In the genomic region with DNA sequence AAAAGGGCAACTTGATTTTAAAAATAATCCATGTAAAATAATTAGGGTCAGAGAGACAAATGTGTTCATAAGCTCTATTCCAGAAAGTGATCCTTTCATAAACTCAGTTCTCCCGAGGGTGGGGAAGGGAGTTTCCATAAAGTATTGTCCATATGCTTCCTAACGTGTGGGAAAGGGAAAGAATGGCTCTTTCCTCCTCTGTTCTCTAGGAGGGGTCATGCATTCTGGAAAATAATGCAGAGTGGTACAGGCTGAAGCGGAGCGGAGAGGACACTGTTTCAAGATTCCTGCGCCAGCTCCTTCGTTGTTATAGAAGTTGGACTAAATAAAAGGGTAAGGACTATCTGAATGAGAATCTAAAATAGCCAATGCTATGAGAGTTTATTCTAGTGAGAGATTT, we compare ENCODE assay signal across 30 cellular contexts.
A peak's percentile ranks its signal among the peaks of the same experiment; 100 is the strongest.
DNase-seq lines count a peak whose midpoint lies in the region; TF ChIP-seq lines count a peak whose summit lies in the region.
"Had no signal": no experiment of that assay in that cellular context is flagged by ENCODE, and none has a peak within 500 bp of the region (broad histone marks: within the 10 kb centered on the region; RNA-seq: fewer than 3 reads in every experiment).

No MANE protein-coding gene starts in this region.

- H3K27me3 Mint-ChIP-seq in MCF 10A (ENCODE audit: insufficient read depth, unreplicated experiment) = no peaks in the 10 kb centered on the region
- H3K27me3 Mint-ChIP-seq: activated CD4-positive, alpha-beta T cell treated with anti-CD3 and anti-CD28 coated beads, Interleukin-2, amount 10 ng/mL, durations not matched to agents 7 days and 5 days had no signal

- intact Hi-C loops in breast epithelium (cut with DNase I; ENCODE audit: low total_unique reads) (no loop called here), MCF 10A (cut with micrococcal nuclease) (loop anchor here (5.0 to 10.0 kb wide), 2 partner anchors 649 to 876 kb away; no protein-coding TSS in a partner anchor), dorsolateral prefrontal cortex (cut with DNase I) (loop anchor here in 1 of 2 donors (5.0 to 10.0 kb wide), 2 partner anchors 239 to 906 kb away; no protein-coding TSS in a partner anchor)

- H3K4me3 ChIP-seq in breast epithelium (no peak overlapping the region), dorsolateral prefrontal cortex (no peak overlapping the region)
- H3K4me3 ChIP-seq: HAP-1, MG63, SJSA1, uterus had no signal

- no peaks in the 10 kb centered on the region for H3K9me3 ChIP-seq in breast epithelium
- H3K9me3 ChIP-seq: HAP-1, MG63, SJSA1, thoracic aorta, uterus had no signal

- no TSS peak for BruUV-seq in MCF 10A (replicated peaks; lab: Mats Ljungman, UMichigan)

- H3K27ac ChIP-seq in breast epithelium (peak overlapping the region; percentile 66 to 78), dorsolateral prefrontal cortex (peak overlapping the region in 33 of 59 donors; percentile 2 to 95 (median 74)), RWPE1 (no peak overlapping the region)
- H3K27ac ChIP-seq: epithelial cell of prostate, SJSA1, uterus had no signal

- POLR2A ChIA-PET in MCF 10A (lab: Yijun Ruan, JAX) = interaction anchor here (0.9 to 1.2 kb wide), 3 partner anchors 25 to 694 kb away, joined by 3 to 4 read pairs (median 3); no protein-coding TSS in a partner anchor
- POLR2A ChIA-PET in RWPE1 (lab: Yijun Ruan, JAX; ENCODE audit: low non-redundant PET) = no interaction called here

- H3K27me3 ChIP-seq in breast epithelium (no peaks in the 10 kb centered on the region), dorsolateral prefrontal cortex (peaks cover 0 to 8% (median 0%) of the 10 kb centered on the region in 45 donors)
- H3K27me3 ChIP-seq: SJSA1, uterus had no signal

- CTCF ChIA-PET in MCF 10A (lab: Yijun Ruan, JAX) = interaction anchor here (0.6 to 6.0 kb wide), 11 partner anchors 9 to 1320 kb away, joined by 3 to 50 read pairs (median 3); no protein-coding TSS in a partner anchor
- CTCF ChIA-PET in RWPE1 (lab: Yijun Ruan, JAX) = interaction anchor here (0.6 to 3.5 kb wide), 3 partner anchors 12 to 1324 kb away, joined by 3 to 18 read pairs (median 4); no protein-coding TSS in a partner anchor

- no peaks in the 10 kb centered on the region for H3K36me3 Mint-ChIP-seq in MCF 10A (ENCODE audit: insufficient read depth, unreplicated experiment)
- H3K36me3 Mint-ChIP-seq: natural killer cell, WTC11 had no signal

- TF ChIP-seq CTCF in breast epithelium (IDR thresholded peaks at IDR 0.05) = no peak
- no peak for TF ChIP-seq CTCF in MCF 10A (IDR thresholded peaks at IDR 0.05; ENCODE audit: unreplicated experiment)
- no peak for TF ChIP-seq CTCF in dorsolateral prefrontal cortex (IDR thresholded peaks at IDR 0.05 in 54 of 56, conservative IDR thresholded peaks at IDR 0.05 in 2 of 56; ENCODE audit: low read depth in 1 of 56, partially characterized antibody in 56 of 56)
- no peak for TF ChIP-seq CTCF in RWPE1 (conservative IDR thresholded peaks at IDR 0.05; ENCODE audit: low read depth)

- no peak for TF ChIP-seq POLR2A in breast epithelium (IDR thresholded peaks at IDR 0.05)

- H3K27ac Mint-ChIP-seq in MCF 10A (ENCODE audit: low read depth, unreplicated experiment) = no peak overlapping the region
- H3K27ac Mint-ChIP-seq: activated CD4-positive, alpha-beta T cell treated with anti-CD3 and anti-CD28 coated beads, Interleukin-2, amount 10 ng/mL, durations not matched to agents 7 days and 5 days; natural killer cell; WTC11 had no signal

- peaks cover 20% of the 10 kb centered on the region for H3K4me1 Mint-ChIP-seq in MCF 10A (ENCODE audit: insufficient read depth, unreplicated experiment)
- H3K4me1 Mint-ChIP-seq: activated CD4-positive, alpha-beta T cell treated with anti-CD3 and anti-CD28 coated beads, Interleukin-2, amount 10 ng/mL, durations not matched to agents 7 days and 5 days; natural killer cell had no signal

- H3K4me1 ChIP-seq in breast epithelium = no peaks in the 10 kb centered on the region
- H3K4me1 ChIP-seq: SJSA1, uterus had no signal

- H3K4me3 Mint-ChIP-seq in MCF 10A (ENCODE audit: unreplicated experiment) = no peak overlapping the region
- H3K4me3 Mint-ChIP-seq: activated CD4-positive, alpha-beta T cell treated with anti-CD3 and anti-CD28 coated beads, Interleukin-2, amount 10 ng/mL, durations not matched to agents 7 days and 5 days; natural killer cell; WTC11 had no signal

- H3K36me3 ChIP-seq in breast epithelium = no peaks in the 10 kb centered on the region
- H3K36me3 ChIP-seq: HAP-1, MG63, SJSA1, thoracic aorta, uterus had no signal

- DNase-seq in breast epithelium (ENCODE audit: low spot score in 2 of 2) (no peak), MCF 10A (ENCODE audit: unreplicated experiment) (no peak), dorsolateral prefrontal cortex (no peak), medulla oblongata (ENCODE audit: extremely low spot score) (peak; percentile 37), superior temporal gyrus (ENCODE audit: extremely low spot score) (peak; percentile 40), RWPE1 (ENCODE audit: low spot score) (no peak), NCI-H510A (lab: John Stamatoyannopoulos, UW) (no peak)
- DNase-seq in activated effector memory CD4-positive, alpha-beta T cell treated with Interleukin-2 at 50 U/mL for 16 hours = no peak
- DNase-seq: activated CD4-positive, alpha-beta T cell treated with anti-CD3 and anti-CD28 coated beads, Interleukin-2, amount 10 ng/mL, durations not matched to agents 7 days and 5 days; activated naive CD4-positive, alpha-beta T cell; activated T-cell treated with anti-CD3 and anti-CD28 coated beads, Interleukin-2, amount 50 U/mL, for 48 hours; cerebellar nuclear complex; DMS79 treated with DMSO at 0.1 percent for 48 hours; GF-D8; glutamatergic neuron; islet precursor cell; KBM-7; MG63; natural killer cell; NCI-H1105; NCI-H1930; small intestine; stimulated activated naive CD4-positive, alpha-beta T cell treated with Interleukin-2 at 50 U/mL for 16 hours; T-helper 1 cell; uterus had no signal

- no peaks in the 10 kb centered on the region for H3K9me3 Mint-ChIP-seq in MCF 10A (ENCODE audit: unreplicated experiment)
- H3K9me3 Mint-ChIP-seq: activated CD4-positive, alpha-beta T cell treated with anti-CD3 and anti-CD28 coated beads, Interleukin-2, amount 10 ng/mL, durations not matched to agents 7 days and 5 days; WTC11 had no signal

Comparison
In these comparisons a context has a peak if more than half of its experiments do, and no peak if none do; other contexts are left out.
1. DNase-seq: peak in medulla oblongata (single experiment) and superior temporal gyrus (single experiment); none in breast epithelium (0 of 2), MCF 10A (single experiment), dorsolateral prefrontal cortex (0 of 10), activated effector memory CD4-positive, alpha-beta T cell treated with Interleukin-2 at 50 U/mL for 16 hours (single experiment), RWPE1 (single experiment) and NCI-H510A (single experiment).